ENCODE assay signal across 2 cellular contexts in the genomic region with DNA sequence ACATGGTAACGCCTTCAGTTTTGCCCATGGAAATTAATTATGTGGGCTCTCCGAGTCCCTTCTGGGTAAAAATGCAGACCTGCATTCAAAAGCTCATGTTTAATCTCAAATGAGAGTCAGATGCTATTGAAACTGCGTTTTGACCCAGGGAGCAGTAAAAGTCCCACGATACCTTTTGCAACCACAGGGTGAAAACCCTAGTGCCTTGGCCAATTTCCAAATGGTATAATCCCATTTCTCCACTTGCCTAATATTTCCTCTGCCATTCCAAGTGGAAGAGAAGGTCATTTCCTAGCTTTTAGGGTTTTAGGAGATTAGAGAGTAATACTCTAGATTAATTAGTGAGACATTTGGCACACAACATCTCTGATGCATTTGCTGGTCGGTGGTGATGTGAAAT.
TF ChIP-seq lines count a peak whose summit lies in the region.

No MANE protein-coding gene starts in this region.

TF ChIP-seq in liver, 16 proteins besides CTCF, POLR2A, EP300 and RAD21:
- TF ChIP-seq, protein P1, sequence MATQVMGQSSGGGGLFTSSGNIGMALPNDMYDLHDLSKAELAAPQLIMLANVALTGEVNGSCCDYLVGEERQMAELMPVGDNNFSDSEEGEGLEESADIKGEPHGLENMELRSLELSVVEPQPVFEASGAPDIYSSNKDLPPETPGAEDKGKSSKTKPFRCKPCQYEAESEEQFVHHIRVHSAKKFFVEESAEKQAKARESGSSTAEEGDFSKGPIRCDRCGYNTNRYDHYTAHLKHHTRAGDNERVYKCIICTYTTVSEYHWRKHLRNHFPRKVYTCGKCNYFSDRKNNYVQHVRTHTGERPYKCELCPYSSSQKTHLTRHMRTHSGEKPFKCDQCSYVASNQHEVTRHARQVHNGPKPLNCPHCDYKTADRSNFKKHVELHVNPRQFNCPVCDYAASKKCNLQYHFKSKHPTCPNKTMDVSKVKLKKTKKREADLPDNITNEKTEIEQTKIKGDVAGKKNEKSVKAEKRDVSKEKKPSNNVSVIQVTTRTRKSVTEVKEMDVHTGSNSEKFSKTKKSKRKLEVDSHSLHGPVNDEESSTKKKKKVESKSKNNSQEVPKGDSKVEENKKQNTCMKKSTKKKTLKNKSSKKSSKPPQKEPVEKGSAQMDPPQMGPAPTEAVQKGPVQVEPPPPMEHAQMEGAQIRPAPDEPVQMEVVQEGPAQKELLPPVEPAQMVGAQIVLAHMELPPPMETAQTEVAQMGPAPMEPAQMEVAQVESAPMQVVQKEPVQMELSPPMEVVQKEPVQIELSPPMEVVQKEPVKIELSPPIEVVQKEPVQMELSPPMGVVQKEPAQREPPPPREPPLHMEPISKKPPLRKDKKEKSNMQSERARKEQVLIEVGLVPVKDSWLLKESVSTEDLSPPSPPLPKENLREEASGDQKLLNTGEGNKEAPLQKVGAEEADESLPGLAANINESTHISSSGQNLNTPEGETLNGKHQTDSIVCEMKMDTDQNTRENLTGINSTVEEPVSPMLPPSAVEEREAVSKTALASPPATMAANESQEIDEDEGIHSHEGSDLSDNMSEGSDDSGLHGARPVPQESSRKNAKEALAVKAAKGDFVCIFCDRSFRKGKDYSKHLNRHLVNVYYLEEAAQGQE (IDR thresholded peaks at IDR 0.05), result no peak
- no peak for TF ChIP-seq YY1 (IDR thresholded peaks at IDR 0.05)
- no peak for TF ChIP-seq SP1 (IDR thresholded peaks at IDR 0.05)
- no peak for TF ChIP-seq TAF1 (conservative IDR thresholded peaks at IDR 0.05)
- TF ChIP-seq HNF4A (conservative IDR thresholded peaks at IDR 0.05), result no peak
- TF ChIP-seq FOXA1 (IDR thresholded peaks at IDR 0.05), result no peak
- no peak for TF ChIP-seq JUND (IDR thresholded peaks at IDR 0.05)
- TF ChIP-seq, protein P2, sequence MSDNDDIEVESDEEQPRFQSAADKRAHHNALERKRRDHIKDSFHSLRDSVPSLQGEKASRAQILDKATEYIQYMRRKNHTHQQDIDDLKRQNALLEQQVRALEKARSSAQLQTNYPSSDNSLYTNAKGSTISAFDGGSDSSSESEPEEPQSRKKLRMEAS (IDR thresholded peaks at IDR 0.05), result no peak
- no peak for TF ChIP-seq HNF4G (IDR thresholded peaks at IDR 0.05)
- no peak for TF ChIP-seq RXRA (IDR thresholded peaks at IDR 0.05)
- no peak for TF ChIP-seq GABPA (IDR thresholded peaks at IDR 0.05 in 1 of 2, conservative IDR thresholded peaks at IDR 0.05 in 1 of 2)
- no peak for TF ChIP-seq NR2F2 (IDR thresholded peaks at IDR 0.05)
- no peak for TF ChIP-seq EGR1 (IDR thresholded peaks at IDR 0.05; ENCODE audit: low read depth in 2 of 2)
- no peak for TF ChIP-seq FOXA2 (IDR thresholded peaks at IDR 0.05)
- TF ChIP-seq, protein P3, sequence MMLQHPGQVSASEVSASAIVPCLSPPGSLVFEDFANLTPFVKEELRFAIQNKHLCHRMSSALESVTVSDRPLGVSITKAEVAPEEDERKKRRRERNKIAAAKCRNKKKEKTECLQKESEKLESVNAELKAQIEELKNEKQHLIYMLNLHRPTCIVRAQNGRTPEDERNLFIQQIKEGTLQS (IDR thresholded peaks at IDR 0.05), result no peak
- TF ChIP-seq, protein P4, sequence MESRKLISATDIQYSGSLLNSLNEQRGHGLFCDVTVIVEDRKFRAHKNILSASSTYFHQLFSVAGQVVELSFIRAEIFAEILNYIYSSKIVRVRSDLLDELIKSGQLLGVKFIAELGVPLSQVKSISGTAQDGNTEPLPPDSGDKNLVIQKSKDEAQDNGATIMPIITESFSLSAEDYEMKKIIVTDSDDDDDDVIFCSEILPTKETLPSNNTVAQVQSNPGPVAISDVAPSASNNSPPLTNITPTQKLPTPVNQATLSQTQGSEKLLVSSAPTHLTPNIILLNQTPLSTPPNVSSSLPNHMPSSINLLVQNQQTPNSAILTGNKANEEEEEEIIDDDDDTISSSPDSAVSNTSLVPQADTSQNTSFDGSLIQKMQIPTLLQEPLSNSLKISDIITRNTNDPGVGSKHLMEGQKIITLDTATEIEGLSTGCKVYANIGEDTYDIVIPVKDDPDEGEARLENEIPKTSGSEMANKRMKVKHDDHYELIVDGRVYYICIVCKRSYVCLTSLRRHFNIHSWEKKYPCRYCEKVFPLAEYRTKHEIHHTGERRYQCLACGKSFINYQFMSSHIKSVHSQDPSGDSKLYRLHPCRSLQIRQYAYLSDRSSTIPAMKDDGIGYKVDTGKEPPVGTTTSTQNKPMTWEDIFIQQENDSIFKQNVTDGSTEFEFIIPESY (IDR thresholded peaks at IDR 0.05), result no peak

TF ChIP-seq in HepG2, 621 proteins besides CTCF, POLR2A, EP300 and RAD21 (continued from another document):
- no peak for TF ChIP-seq FOXO1 (CRISPR knock-in tag; IDR thresholded peaks at IDR 0.05)
- TF ChIP-seq ZNF337 (CRISPR knock-in tag; IDR thresholded peaks at IDR 0.05; ENCODE audit: borderline replicate concordance, low read depth), result no peak
- TF ChIP-seq, protein P5, sequence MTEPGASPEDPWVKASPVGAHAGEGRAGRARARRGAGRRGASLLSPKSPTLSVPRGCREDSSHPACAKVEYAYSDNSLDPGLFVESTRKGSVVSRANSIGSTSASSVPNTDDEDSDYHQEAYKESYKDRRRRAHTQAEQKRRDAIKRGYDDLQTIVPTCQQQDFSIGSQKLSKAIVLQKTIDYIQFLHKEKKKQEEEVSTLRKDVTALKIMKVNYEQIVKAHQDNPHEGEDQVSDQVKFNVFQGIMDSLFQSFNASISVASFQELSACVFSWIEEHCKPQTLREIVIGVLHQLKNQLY (CRISPR knock-in tag; IDR thresholded peaks at IDR 0.05), result no peak
- no peak for TF ChIP-seq ZNF317 (CRISPR knock-in tag; IDR thresholded peaks at IDR 0.05)
- no peak for TF ChIP-seq GZF1 (CRISPR knock-in tag; IDR thresholded peaks at IDR 0.05)
- TF ChIP-seq, protein P6, sequence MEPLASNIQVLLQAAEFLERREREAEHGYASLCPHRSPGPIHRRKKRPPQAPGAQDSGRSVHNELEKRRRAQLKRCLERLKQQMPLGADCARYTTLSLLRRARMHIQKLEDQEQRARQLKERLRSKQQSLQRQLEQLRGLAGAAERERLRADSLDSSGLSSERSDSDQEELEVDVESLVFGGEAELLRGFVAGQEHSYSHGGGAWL (CRISPR knock-in tag; IDR thresholded peaks at IDR 0.05), result no peak
